In genomic region chr7:66627151-66627681, GRCh38 we compare ENCODE assay signal across 9 cellular contexts. TPM values are rescaled to one million over a fixed set of nuclear protein-coding genes. Genes with fewer than 3 reads are reported as not detected.
DNase-seq lines count a peak whose midpoint lies in the region; ATAC-seq, FAIRE-seq and TF ChIP-seq lines count a peak whose summit lies in the region.
"Had no signal": no experiment of that assay in that cellular context is flagged by ENCODE, and none has a peak within 500 bp of the region (broad histone marks: within the 10 kb centered on the region; RNA-seq: fewer than 3 reads in every experiment).

No MANE protein-coding gene starts in this region.

- ATAC-seq in activated CD8-positive, alpha-beta T cell treated with anti-CD3 and anti-CD28 coated beads, Interleukin-2, amount 10 ng/mL, durations not matched to agents 7 days and 5 days, result no peak
- no peak for ATAC-seq in GM18520 (IDR thresholded peaks at IDR 0.05; ENCODE audit: unreplicated experiment)

- H3K4me3 Mint-ChIP-seq in activated CD8-positive, alpha-beta T cell treated with anti-CD3 and anti-CD28 coated beads, Interleukin-2, amount 10 ng/mL, durations not matched to agents 7 days and 5 days, result peak overlapping the region; percentile 63

- no peak for FAIRE-seq in RCC 7860 (lab: Jason Lieb, UNC)

- CTCF ChIA-PET in HEK293T (lab: Yijun Ruan, JAX), result interaction anchor here (0.6 kb wide), 1 partner anchor 11 kb away, joined by 6 read pairs; no protein-coding TSS in a partner anchor
- CTCF ChIA-PET in activated CD8-positive, alpha-beta T cell treated with anti-CD3 and anti-CD28 coated beads, Interleukin-2, amount 10 ng/mL, durations not matched to agents 7 days and 5 days (lab: Charles Lee), result interaction anchor here (0.9 kb wide), 1 partner anchor 161 kb away, joined by 3 read pairs; no protein-coding TSS in a partner anchor

- no peaks in the 10 kb centered on the region for H3K9me3 Mint-ChIP-seq in activated CD8-positive, alpha-beta T cell treated with anti-CD3 and anti-CD28 coated beads, Interleukin-2, amount 10 ng/mL, durations not matched to agents 7 days and 5 days (ENCODE audit: insufficient read depth)

- peaks cover 40% of the 10 kb centered on the region for H3K4me1 Mint-ChIP-seq in activated CD8-positive, alpha-beta T cell treated with anti-CD3 and anti-CD28 coated beads, Interleukin-2, amount 10 ng/mL, durations not matched to agents 7 days and 5 days (ENCODE audit: low read depth)

- DNase-seq in Ammon's horn (ENCODE audit: low spot score), result peak; percentile 45
- no peak for DNase-seq in HEK293T (ENCODE audit: extremely low spot score)
- DNase-seq in activated CD8-positive, alpha-beta T cell treated with anti-CD3 and anti-CD28 coated beads, Interleukin-2, amount 10 ng/mL, durations not matched to agents 7 days and 5 days, result no peak
- peak; percentile 56 for DNase-seq in mucosa of gallbladder (ENCODE audit: low spot score)
- DNase-seq in DMS79 (lab: John Stamatoyannopoulos, UW), result no peak
- no peak for DNase-seq in RCC 7860 (ENCODE audit: low spot score)
- no peak for DNase-seq in HK-2 (ENCODE audit: unreplicated experiment)
- DNase-seq: NCI-H524 treated with DMSO at 0.1 percent for 48 hours had no signal

- peaks cover 14% of the 10 kb centered on the region for H3K36me3 Mint-ChIP-seq in activated CD8-positive, alpha-beta T cell treated with anti-CD3 and anti-CD28 coated beads, Interleukin-2, amount 10 ng/mL, durations not matched to agents 7 days and 5 days (ENCODE audit: low read depth)

- H3K27ac Mint-ChIP-seq in activated CD8-positive, alpha-beta T cell treated with anti-CD3 and anti-CD28 coated beads, Interleukin-2, amount 10 ng/mL, durations not matched to agents 7 days and 5 days, result peak overlapping the region; percentile 14

- peaks cover 7% of the 10 kb centered on the region for H3K27me3 Mint-ChIP-seq in activated CD8-positive, alpha-beta T cell treated with anti-CD3 and anti-CD28 coated beads, Interleukin-2, amount 10 ng/mL, durations not matched to agents 7 days and 5 days (ENCODE audit: low read depth)

- POLR2A ChIA-PET in HEK293T (lab: Yijun Ruan, JAX), result interaction anchor here (0.9 to 1.8 kb wide), 8 partner anchors 9 to 134 kb away, joined by 3 to 5 read pairs (median 4); no protein-coding TSS in a partner anchor
- POLR2A ChIA-PET in activated CD8-positive, alpha-beta T cell treated with anti-CD3 and anti-CD28 coated beads, Interleukin-2, amount 10 ng/mL, durations not matched to agents 7 days and 5 days (lab: Charles Lee), result interaction anchor here (1.0 to 3.5 kb wide), 4 partner anchors 18 to 134 kb away, joined by 3 to 14 read pairs (median 4); partner anchors contain the start of gene RABGEF1

TF ChIP-seq in HEK293T, 16 proteins besides CTCF, POLR2A, EP300 and RAD21:
- TF ChIP-seq NFRKB (IDR thresholded peaks at IDR 0.05), result no peak
- TF ChIP-seq CTBP1 (IDR thresholded peaks at IDR 0.05; ENCODE audit: borderline replicate concordance), result 0 out of 2 replicates have a peak, but pooled peaks have one; percentile 6
- TF ChIP-seq, protein P1, sequence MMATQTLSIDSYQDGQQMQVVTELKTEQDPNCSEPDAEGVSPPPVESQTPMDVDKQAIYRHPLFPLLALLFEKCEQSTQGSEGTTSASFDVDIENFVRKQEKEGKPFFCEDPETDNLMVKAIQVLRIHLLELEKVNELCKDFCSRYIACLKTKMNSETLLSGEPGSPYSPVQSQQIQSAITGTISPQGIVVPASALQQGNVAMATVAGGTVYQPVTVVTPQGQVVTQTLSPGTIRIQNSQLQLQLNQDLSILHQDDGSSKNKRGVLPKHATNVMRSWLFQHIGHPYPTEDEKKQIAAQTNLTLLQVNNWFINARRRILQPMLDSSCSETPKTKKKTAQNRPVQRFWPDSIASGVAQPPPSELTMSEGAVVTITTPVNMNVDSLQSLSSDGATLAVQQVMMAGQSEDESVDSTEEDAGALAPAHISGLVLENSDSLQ (IDR thresholded peaks at IDR 0.05), result peak; percentile 72

RNA-seq across cellular contexts. Expression of gene KCTD7, which starts 1.5 kb away (rescaled TPM):
- total RNA-seq in activated CD8-positive, alpha-beta T cell treated with anti-CD3 and anti-CD28 coated beads, Interleukin-2, amount 10 ng/mL, durations not matched to agents 7 days and 5 days, result 10 to 100 TPM; 31.1 to 32.6 TPM
- total RNA-seq in mucosa of gallbladder, result 25.3 TPM

Comparison
In these comparisons a context has a peak if more than half of its experiments do, and no peak if none do; other contexts are left out.
1. DNase-seq: peak in Ammon's horn (single experiment) and mucosa of gallbladder (single experiment); none in HEK293T (single experiment), activated CD8-positive, alpha-beta T cell treated with anti-CD3 and anti-CD28 coated beads, Interleukin-2, amount 10 ng/mL, durations not matched to agents 7 days and 5 days (single experiment), DMS79 (single experiment), RCC 7860 (single experiment) and HK-2 (single experiment).